In the genomic region with DNA sequence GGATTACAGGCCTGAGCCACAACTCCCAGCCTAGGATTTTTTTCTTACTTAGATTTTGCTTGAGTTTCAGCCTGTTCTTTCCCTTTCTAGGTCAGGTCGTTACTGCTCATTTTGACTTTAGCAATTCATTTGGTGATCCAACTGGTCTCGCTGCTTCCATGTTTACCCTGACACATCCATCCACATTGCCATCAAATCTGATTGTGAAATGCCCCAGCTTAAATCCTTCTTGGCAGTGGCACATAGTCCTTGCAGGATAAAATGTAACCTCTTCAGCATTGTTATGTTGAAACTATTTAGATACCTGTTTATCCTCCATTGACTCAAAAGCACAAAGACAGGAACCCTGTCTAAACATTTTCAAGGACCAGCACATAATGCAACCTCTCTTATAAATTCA, we compare ENCODE assay signal across 15 cellular contexts.
DNase-seq lines count a peak whose midpoint lies in the region; FAIRE-seq and TF ChIP-seq lines count a peak whose summit lies in the region.
"Had no signal": no experiment of that assay in that cellular context is flagged by ENCODE, and none has a peak within 500 bp of the region (broad histone marks: within the 10 kb centered on the region; RNA-seq: fewer than 3 reads in every experiment).

No MANE protein-coding gene starts in this region.

- H3K27me3 Mint-ChIP-seq in nephron (ENCODE audit: low read depth) = no peaks in the 10 kb centered on the region

- no peak overlapping the region for H3K4me2 ChIP-seq in mammary epithelial cell (ENCODE audit: insufficient read depth, low read depth, low read length)
- H3K4me2 ChIP-seq: GM23338 had no signal

- no peaks in the 10 kb centered on the region for H4K20me1 ChIP-seq in mammary epithelial cell (ENCODE audit: insufficient read depth, low read length)

- FAIRE-seq in HTR-8/SVneo (lab: Jason Lieb, UNC) = no peak
- FAIRE-seq: GM12892 had no signal

- TF ChIP-seq POLR2A in breast epithelium (IDR thresholded peaks at IDR 0.05) = no peak

- H3K9me3 Mint-ChIP-seq in nephron = no peaks in the 10 kb centered on the region
- H3K9me3 Mint-ChIP-seq: CD8-positive, alpha-beta memory T cell; GM23338 had no signal

- no peaks in the 10 kb centered on the region for H3K9me3 ChIP-seq in breast epithelium
- no peaks in the 10 kb centered on the region for H3K9me3 ChIP-seq in mammary epithelial cell (replicated peaks; ENCODE audit: insufficient read depth, low read length)
- no peaks in the 10 kb centered on the region for H3K9me3 ChIP-seq in effector memory CD4-positive, alpha-beta T cell (ENCODE audit: control insufficient read depth, low read length)
- H3K9me3 ChIP-seq: Caco-2 had no signal

- H3K4me1 ChIP-seq in breast epithelium = no peaks in the 10 kb centered on the region
- peaks cover under 1% of the 10 kb centered on the region for H3K4me1 ChIP-seq in mammary epithelial cell (ENCODE audit: insufficient read depth, low read length)
- no peaks in the 10 kb centered on the region for H3K4me1 ChIP-seq in effector memory CD4-positive, alpha-beta T cell (ENCODE audit: control insufficient read depth, insufficient read depth, low read length, poor library complexity, severe bottlenecking)

- intact Hi-C loops in breast epithelium (cut with DNase I; ENCODE audit: low total_unique reads) (no loop called here), mammary epithelial cell (cut with micrococcal nuclease) (no loop called here)

- CTCF ChIA-PET in mammary epithelial cell (lab: Charles Lee; ENCODE audit: low non-redundant PET) = no interaction called here

- DNase-seq in breast epithelium (ENCODE audit: low spot score in 2 of 2) = peak in 1 of 2 donors; percentile 22
- DNase-seq in mammary epithelial cell = no peak
- peak; percentile 91 for DNase-seq in epithelial cell of esophagus (ENCODE audit: low read depth)
- DNase-seq in NCI-H1092 (lab: John Stamatoyannopoulos, UW) = no peak
- DNase-seq in activated T-cell treated with anti-CD3 and anti-CD28 coated beads, Interleukin-2, amount 50 U/mL, for 48 hours = no peak
- DNase-seq in HTR-8/SVneo (ENCODE audit: insufficient read length, low spot score) = no peak
- DNase-seq in effector memory CD4-positive, alpha-beta T cell = no peak
- DNase-seq: Caco-2; CD8-positive, alpha-beta memory T cell; DND-41; GDM1; H7 had no signal

- TF ChIP-seq CTCF in breast epithelium (IDR thresholded peaks at IDR 0.05) = no peak
- no peak for TF ChIP-seq CTCF in mammary epithelial cell (conservative IDR thresholded peaks at IDR 0.05 in 1 of 2, IDR thresholded peaks at IDR 0.05 in 1 of 2; ENCODE audit: extremely low read depth in 1 of 2, insufficient read depth in 1 of 2, low read depth in 1 of 2, low read length in 2 of 2)
- no peak for TF ChIP-seq CTCF in epithelial cell of esophagus (IDR thresholded peaks at IDR 0.05; ENCODE audit: insufficient read depth, low read depth, low read length, missing control alignments)
- TF ChIP-seq CTCF in nephron (IDR thresholded peaks at IDR 0.05; ENCODE audit: unreplicated experiment in 3 of 3) = no peak

- no peaks in the 10 kb centered on the region for H3K79me2 ChIP-seq in mammary epithelial cell (ENCODE audit: insufficient read depth, low read length)

- in situ Hi-C loops in mammary epithelial cell (cut with MboI; ENCODE audit: low sequenced_read_pairs in 2 of 2) = no loop called here

- BruUV-seq in mammary epithelial cell (replicated peaks; lab: Mats Ljungman, UMichigan) = no TSS peak

- peak overlapping the region; percentile 32 to 98 (median 71) for H3K27ac Mint-ChIP-seq in nephron
- H3K27ac Mint-ChIP-seq: CD8-positive, alpha-beta memory T cell; GM23338 had no signal

- H2AFZ ChIP-seq in mammary epithelial cell (ENCODE audit: low read depth, low read length) = no peak overlapping the region
- H2AFZ ChIP-seq: GM23338 had no signal

- peaks cover 46% of the 10 kb centered on the region for H3K4me1 Mint-ChIP-seq in nephron
- H3K4me1 Mint-ChIP-seq: CD8-positive, alpha-beta memory T cell had no signal

- H3K36me3 ChIP-seq in breast epithelium = no peaks in the 10 kb centered on the region
- H3K36me3 ChIP-seq in mammary epithelial cell (ENCODE audit: insufficient read depth, low read length) = no peaks in the 10 kb centered on the region
- no peaks in the 10 kb centered on the region for H3K36me3 ChIP-seq in effector memory CD4-positive, alpha-beta T cell (ENCODE audit: control insufficient read depth, insufficient read depth, low read length)

- H3K27ac ChIP-seq in breast epithelium (peak overlapping the region; percentile 56 to 74), mammary epithelial cell (ENCODE audit: insufficient read depth, low read depth, low read length) (no peak overlapping the region)
- H3K27ac ChIP-seq in effector memory CD4-positive, alpha-beta T cell (ENCODE audit: insufficient read depth, low read length, poor library complexity, severe bottlenecking) = no peak overlapping the region

- WGBS in mammary epithelial cell (ENCODE audit: low coverage, missing lambda C conversion rate) = 78% methylated on average over 2 of the region's 2 CpGs

- H3K27me3 ChIP-seq in breast epithelium = peaks cover 0 to 4% of the 10 kb centered on the region in 2 donors
- no peaks in the 10 kb centered on the region for H3K27me3 ChIP-seq in mammary epithelial cell (ENCODE audit: insufficient read depth, low read length)
- no peaks in the 10 kb centered on the region for H3K27me3 ChIP-seq in effector memory CD4-positive, alpha-beta T cell (replicated peaks; ENCODE audit: control insufficient read depth, insufficient read depth, low read length, poor library complexity, severe bottlenecking)

- H3K4me3 ChIP-seq in breast epithelium (no peak overlapping the region), mammary epithelial cell (replicated peaks in 1 of 3; ENCODE audit: insufficient read depth in 1 of 3, low read depth in 2 of 3, low read length in 3 of 3) (no peak overlapping the region), epithelial cell of esophagus (ENCODE audit: low read length) (no peak overlapping the region)
- H3K4me3 ChIP-seq in effector memory CD4-positive, alpha-beta T cell (ENCODE audit: insufficient read depth, low read depth, low read length, poor library complexity, severe bottlenecking) = no peak overlapping the region
- H3K4me3 ChIP-seq: GM23338 had no signal

- no peaks in the 10 kb centered on the region for H3K36me3 Mint-ChIP-seq in nephron (ENCODE audit: low read depth)
- H3K36me3 Mint-ChIP-seq: CD8-positive, alpha-beta memory T cell had no signal

- no peak overlapping the region for H3K4me3 Mint-ChIP-seq in nephron
- H3K4me3 Mint-ChIP-seq: CD8-positive, alpha-beta memory T cell; GM23338 had no signal

- no peak overlapping the region for H3K9ac ChIP-seq in mammary epithelial cell (ENCODE audit: insufficient read depth, low read length)

- dilution Hi-C loops in mammary epithelial cell (cut with HindIII; ENCODE audit: low sequenced_read_pairs) = no loop called here

Comparison
In these comparisons a context has a peak if more than half of its experiments do, and no peak if none do; other contexts are left out.
1. H3K27ac ChIP-seq: peak in breast epithelium (2 of 2); none in mammary epithelial cell (single experiment) and effector memory CD4-positive, alpha-beta T cell (single experiment).